8 cellular contexts compared by ENCODE assay signal in the genomic region with DNA sequence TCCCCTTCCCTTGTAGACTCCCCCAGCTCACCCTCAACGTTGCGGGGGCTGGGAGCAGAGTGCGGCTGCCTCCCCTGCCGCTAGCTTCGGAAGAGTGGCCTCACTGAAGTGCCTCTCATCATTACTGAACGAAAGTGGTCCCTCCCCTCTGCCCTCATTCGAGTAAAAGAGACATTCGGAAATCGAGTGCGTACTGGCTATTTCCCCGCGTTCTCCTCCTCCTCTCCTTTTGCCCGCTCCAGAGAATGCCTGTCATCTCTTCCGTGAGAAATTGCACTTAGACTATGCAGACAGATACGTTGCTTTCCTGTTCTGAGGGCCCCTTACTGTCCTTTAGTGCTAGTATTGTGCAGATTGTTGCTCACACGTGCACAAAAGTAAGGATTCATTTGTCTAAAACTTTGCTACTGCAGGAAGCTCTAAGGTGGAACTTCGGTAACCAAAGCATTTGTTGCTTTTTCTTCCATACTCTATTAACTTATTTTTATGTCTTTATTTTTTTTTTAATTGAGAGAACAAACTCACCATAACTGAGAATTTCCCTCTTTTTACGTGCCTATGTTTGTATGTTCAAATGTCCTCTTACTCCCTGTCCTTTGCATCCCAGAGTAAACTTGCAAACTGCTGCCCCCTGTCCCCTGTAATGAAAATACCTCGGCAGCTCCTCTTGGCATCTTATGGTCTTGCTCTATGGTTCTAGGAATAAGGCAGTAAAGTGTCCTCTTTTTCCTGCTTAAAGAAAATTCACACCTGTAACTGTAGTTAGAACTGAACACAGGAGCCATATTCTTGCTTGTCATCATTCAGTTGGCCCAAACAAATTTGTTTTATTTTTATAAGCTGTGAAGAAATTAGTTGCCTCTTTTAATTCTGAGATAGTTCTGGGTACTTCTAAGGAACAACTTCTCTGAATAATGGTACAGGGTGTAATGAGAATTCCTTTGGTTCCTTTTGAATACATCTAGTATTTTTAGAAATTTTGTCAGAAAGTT. TPM values are rescaled to one million over a fixed set of nuclear protein-coding genes. Genes with fewer than 3 reads are reported as not detected.
DNase-seq lines count a peak whose midpoint lies in the region; ATAC-seq, FAIRE-seq and TF ChIP-seq lines count a peak whose summit lies in the region.

No MANE protein-coding gene starts in this region.

- FAIRE-seq in HepG2 (lab: Jason Lieb, UNC), result peak; percentile 72

- H3K4me1 Mint-ChIP-seq in dendritic cell treated with granulocyte-macrophage colony-stimulating factor and Interleukin-4, amounts not matched to agents 40 ng/mL and 50 ng/mL, for 4 days (ENCODE audit: low read depth), result peaks cover 43% of the 10 kb centered on the region
- H3K4me1 Mint-ChIP-seq in stimulated activated naive CD8-positive, alpha-beta T cell treated with anti-CD3 and anti-CD28 coated beads, Interleukin-15, Interleukin-2, amounts not matched to agents 100 ng/mL and 50 ng/mL, for 24 hours (ENCODE audit: low read depth), result peaks cover 51% of the 10 kb centered on the region

- WGBS in HepG2 (ENCODE audit: low lambda C conversion rate), result 2% methylated on average over 19 of the region's 19 CpGs

- H3K9ac ChIP-seq in HepG2 (ENCODE audit: insufficient read depth, low read depth, low read length), result peak overlapping the region; percentile 85

- H3K79me2 ChIP-seq in HepG2 (ENCODE audit: insufficient read depth, low read length), result peaks cover 55% of the 10 kb centered on the region

- H3K4me3 ChIP-seq in AG04450 (ENCODE audit: low read depth, low read length), result peak overlapping the region; percentile 84
- H3K4me3 ChIP-seq in HepG2 (replicated peaks in 1 of 3; ENCODE audit: insufficient read depth in 1 of 3, low read depth in 2 of 3, low read length in 3 of 3), result peak overlapping the region; percentile 94 to 96 (median 96)

- peak overlapping the region; percentile 71 for H2AFZ ChIP-seq in HepG2 (ENCODE audit: low read length)

- intact Hi-C loops in dendritic cell treated with granulocyte-macrophage colony-stimulating factor and Interleukin-4, amounts not matched to agents 40 ng/mL and 50 ng/mL, for 4 days (cut with micrococcal nuclease), result loop anchor here (1.0 to 10.0 kb wide), 3 partner anchors 62 to 1732 kb away; a partner anchor contains a TSS
- intact Hi-C loops in HepG2 (cut with micrococcal nuclease; ENCODE audit: unreplicated experiment), result loop anchor here (1.0 kb wide), 3 partner anchors 9 to 383 kb away; no protein-coding TSS in a partner anchor

- 0 out of 2 replicates have a peak, but pooled peaks have one; percentile 17 for TF ChIP-seq RAD21 in HepG2 (CRISPR knock-in tag; IDR thresholded peaks at IDR 0.05)

- TF ChIP-seq EP300 in HepG2 (IDR thresholded peaks at IDR 0.05; ENCODE audit: low read depth in 2 of 2, low read length in 2 of 2), result no peak
- peak; percentile 40; the same call in 1 of the 2 replicates for TF ChIP-seq EP300 in HepG2 (CRISPR knock-in tag; IDR thresholded peaks at IDR 0.05; ENCODE audit: borderline replicate concordance)

- peaks cover 7% of the 10 kb centered on the region for H4K20me1 ChIP-seq in HepG2 (ENCODE audit: insufficient read depth, low read length)

- H3K9me3 Mint-ChIP-seq in dendritic cell treated with granulocyte-macrophage colony-stimulating factor and Interleukin-4, amounts not matched to agents 40 ng/mL and 50 ng/mL, for 4 days, result no peaks in the 10 kb centered on the region
- H3K9me3 Mint-ChIP-seq in stimulated activated naive CD8-positive, alpha-beta T cell treated with anti-CD3 and anti-CD28 coated beads, Interleukin-15, Interleukin-2, amounts not matched to agents 100 ng/mL and 50 ng/mL, for 24 hours, result no peaks in the 10 kb centered on the region

- H3K27ac Mint-ChIP-seq in dendritic cell treated with granulocyte-macrophage colony-stimulating factor and Interleukin-4, amounts not matched to agents 40 ng/mL and 50 ng/mL, for 4 days, result peak overlapping the region; percentile 89
- H3K27ac Mint-ChIP-seq in stimulated activated naive CD8-positive, alpha-beta T cell treated with anti-CD3 and anti-CD28 coated beads, Interleukin-15, Interleukin-2, amounts not matched to agents 100 ng/mL and 50 ng/mL, for 24 hours, result peak overlapping the region; percentile 96

- no peaks in the 10 kb centered on the region for H3K27me3 ChIP-seq in AG04450 (ENCODE audit: control insufficient read depth, insufficient read depth, low read length)
- H3K27me3 ChIP-seq in HepG2 (ENCODE audit: control insufficient read depth in 1 of 2, insufficient read depth in 2 of 2, low read length in 2 of 2), result peaks cover 0 to 13% of the 10 kb centered on the region in 2 experiments; a peak in 2 of 5 replicates

- no TSS peak for BruUV-seq in HepG2 (replicated peaks; lab: Mats Ljungman, UMichigan)

- ATAC-seq in HG02852 (IDR thresholded peaks at IDR 0.05; ENCODE audit: unreplicated experiment), result peak; percentile 36
- ATAC-seq in HepG2, result peak; percentile 71

- peaks cover 2% of the 10 kb centered on the region for H3K27me3 Mint-ChIP-seq in dendritic cell treated with granulocyte-macrophage colony-stimulating factor and Interleukin-4, amounts not matched to agents 40 ng/mL and 50 ng/mL, for 4 days
- H3K27me3 Mint-ChIP-seq in stimulated activated naive CD8-positive, alpha-beta T cell treated with anti-CD3 and anti-CD28 coated beads, Interleukin-15, Interleukin-2, amounts not matched to agents 100 ng/mL and 50 ng/mL, for 24 hours, result peaks cover 8% of the 10 kb centered on the region

- POLR2A ChIA-PET in AG04450 (lab: Yijun Ruan, JAX), result interaction anchor here (0.9 to 1.5 kb wide), 3 partner anchors 13 to 63 kb away, joined by 3 to 7 read pairs (median 4); no protein-coding TSS in a partner anchor
- POLR2A ChIA-PET in HepG2 (lab: Yijun Ruan, JAX), result interaction anchor here (0.8 to 1.0 kb wide), 3 partner anchors 10 to 62 kb away, joined by 3 read pairs; no protein-coding TSS in a partner anchor

- in situ Hi-C loops in HepG2 (cut with HindIII; ENCODE audit: extremely low pct_ligation_motif_present, low pct_unique_long_range_greater_than_20kb), result no loop called here

- H3K36me3 Mint-ChIP-seq in dendritic cell treated with granulocyte-macrophage colony-stimulating factor and Interleukin-4, amounts not matched to agents 40 ng/mL and 50 ng/mL, for 4 days (ENCODE audit: low read depth), result peaks cover 16% of the 10 kb centered on the region
- peaks cover 14% of the 10 kb centered on the region for H3K36me3 Mint-ChIP-seq in stimulated activated naive CD8-positive, alpha-beta T cell treated with anti-CD3 and anti-CD28 coated beads, Interleukin-15, Interleukin-2, amounts not matched to agents 100 ng/mL and 50 ng/mL, for 24 hours (ENCODE audit: low read depth)

- no peaks in the 10 kb centered on the region for H3K36me3 ChIP-seq in HepG2 (replicated peaks in 1 of 2; ENCODE audit: control insufficient read depth in 1 of 2, insufficient read depth in 2 of 2, low read length in 2 of 2)

- TF ChIP-seq CTCF in AG04450 (IDR thresholded peaks at IDR 0.05; ENCODE audit: low read depth, low read length) (peak; percentile 84), GM12873 (IDR thresholded peaks at IDR 0.05; ENCODE audit: insufficient read depth, low read depth, low read length, missing control alignments) (peak; percentile 58), HepG2 (CRISPR knock-in tag; IDR thresholded peaks at IDR 0.05) (peak; percentile 82)

- peak overlapping the region; percentile 89 for H3K4me3 Mint-ChIP-seq in dendritic cell treated with granulocyte-macrophage colony-stimulating factor and Interleukin-4, amounts not matched to agents 40 ng/mL and 50 ng/mL, for 4 days
- peak overlapping the region; percentile 100 for H3K4me3 Mint-ChIP-seq in stimulated activated naive CD8-positive, alpha-beta T cell treated with anti-CD3 and anti-CD28 coated beads, Interleukin-15, Interleukin-2, amounts not matched to agents 100 ng/mL and 50 ng/mL, for 24 hours

- peak overlapping the region; percentile 75 for H3K27ac ChIP-seq in AG04450 (ENCODE audit: low read depth, low read length)
- H3K27ac ChIP-seq in HepG2 (ENCODE audit: extremely low read length, insufficient read depth, low read length), result peak overlapping the region; percentile 89

- H3K9me3 ChIP-seq in AG04450 (ENCODE audit: control insufficient read depth, insufficient read depth, low read length), result no peaks in the 10 kb centered on the region; the same call in 1 of the 2 replicates
- no peaks in the 10 kb centered on the region for H3K9me3 ChIP-seq in HepG2 (ENCODE audit: low read length)

- peak overlapping the region; percentile 98 for H3K4me2 ChIP-seq in HepG2 (ENCODE audit: low read depth, low read length)

- H3K4me1 ChIP-seq in HepG2 (ENCODE audit: insufficient read depth, low read length), result peaks cover 25% of the 10 kb centered on the region

- peak in 1 of 2 experiments; percentile 52; a peak in 2 of 4 replicates for TF ChIP-seq POLR2A in HepG2 (IDR thresholded peaks at IDR 0.05; ENCODE audit: insufficient read depth in 1 of 2, low read depth in 2 of 2, low read length in 2 of 2)

- DNase-seq in AG04450 (ENCODE audit: low read depth, low spot score), result no peak
- DNase-seq in NCI-H146 treated with DMSO at 0.1 percent for 48 hours (lab: John Stamatoyannopoulos, UW; ENCODE audit: unreplicated experiment), result peak; percentile 76
- DNase-seq in T-helper 22 cell (ENCODE audit: low read depth), result peak; percentile 32
- peak; percentile 79 for DNase-seq in HepG2 (ENCODE audit: low spot score)

- CTCF ChIA-PET in AG04450 (lab: Charles Lee) (interaction anchor here (0.6 to 10.9 kb wide), 32 partner anchors 9 to 473 kb away, joined by 3 to 99 read pairs (median 4); no protein-coding TSS in a partner anchor), HepG2 (lab: Yijun Ruan, JAX; ENCODE audit: low intra/inter-chr PET ratio, low total read pairs) (interaction anchor here (2.2 kb wide), 1 partner anchor 62 kb away, joined by 7 read pairs; no protein-coding TSS in a partner anchor)

RNA-seq across cellular contexts. Expression of a gene that starts 1.1 kb away (rescaled TPM):
- 12.3 and 12.7 TPM in 2 replicates for polyA plus RNA-seq in AG04450 (2011; rRNA removed)
- polyA minus RNA-seq in AG04450 (2011; rRNA and poly(A)+ RNA removed), result 25.5 and 31.7 TPM in 2 replicates
- 33.6 and 40.1 TPM in 2 replicates for total RNA-seq in HepG2 (2016; rRNA removed; fragmentation: Illumina TruSeq; extraction: Trizol)
- 66.8 and 68.7 TPM in 2 replicates for total RNA-seq in HepG2 (2016; cell fraction: cytosol; rRNA removed; fragmentation: Illumina TruSeq; extraction: Trizol; ENCODE audit: low read depth)
- total RNA-seq in HepG2 (2016; cell fraction: insoluble cytoplasmic fraction; rRNA removed; fragmentation: Illumina TruSeq; extraction: Trizol), result 37.5 and 40.8 TPM in 2 replicates
- 38.1 and 58.6 TPM in 2 replicates for total RNA-seq in HepG2 (2016; cell fraction: membrane; rRNA removed; fragmentation: Illumina TruSeq; extraction: Trizol)
- 50.7 and 54.4 TPM in 2 replicates for total RNA-seq in HepG2 (2016; cell fraction: nucleus; rRNA removed; fragmentation: Illumina TruSeq; extraction: Trizol)
- polyA plus RNA-seq in HepG2 (2011; rRNA removed), result 12.9 and 15.4 TPM in 2 replicates
- 6.9 and 9.0 TPM in 2 replicates for polyA plus RNA-seq in HepG2 (2011; cell fraction: cytosol; rRNA removed)
- 35.9 and 37.8 TPM in 2 replicates for polyA plus RNA-seq in HepG2 (2011; cell fraction: nucleus; rRNA removed)
- polyA plus RNA-seq in HepG2 (2012), result 16.6 and 19.8 TPM in 2 replicates
- 1.1 TPM in 2 replicates for polyA plus RNA-seq in HepG2 (2016; cell fraction: cytosol; fragmentation: Illumina TruSeq; extraction: Trizol; ENCODE audit: low read depth)
- 25.1 and 26.7 TPM in 2 replicates for polyA plus RNA-seq in HepG2 (2016; cell fraction: insoluble cytoplasmic fraction; fragmentation: Illumina TruSeq; extraction: Trizol; ENCODE audit: low read depth)
- polyA plus RNA-seq in HepG2 (2016; cell fraction: membrane; fragmentation: Illumina TruSeq; extraction: Trizol; ENCODE audit: low read depth), result 3.2 and 4.4 TPM in 2 replicates
- polyA plus RNA-seq in HepG2 (2016; cell fraction: nucleus; fragmentation: Illumina TruSeq; extraction: Trizol; ENCODE audit: insufficient read depth, low read depth), result 51.7 and 52.1 TPM in 2 replicates
- 16.6 and 30.1 TPM in 2 replicates for polyA minus RNA-seq in HepG2 (2011; rRNA and poly(A)+ RNA removed; ENCODE audit: low replicate concordance)
- polyA minus RNA-seq in HepG2 (2011; cell fraction: cytosol; rRNA and poly(A)+ RNA removed), result 16.9 and 18.6 TPM in 2 replicates
- polyA minus RNA-seq in HepG2 (2011; cell fraction: nucleus; rRNA and poly(A)+ RNA removed), result 94.5 and 105 TPM in 2 replicates
